Comparison of ENCODE assay signal across 13 cellular contexts in the genomic region with DNA sequence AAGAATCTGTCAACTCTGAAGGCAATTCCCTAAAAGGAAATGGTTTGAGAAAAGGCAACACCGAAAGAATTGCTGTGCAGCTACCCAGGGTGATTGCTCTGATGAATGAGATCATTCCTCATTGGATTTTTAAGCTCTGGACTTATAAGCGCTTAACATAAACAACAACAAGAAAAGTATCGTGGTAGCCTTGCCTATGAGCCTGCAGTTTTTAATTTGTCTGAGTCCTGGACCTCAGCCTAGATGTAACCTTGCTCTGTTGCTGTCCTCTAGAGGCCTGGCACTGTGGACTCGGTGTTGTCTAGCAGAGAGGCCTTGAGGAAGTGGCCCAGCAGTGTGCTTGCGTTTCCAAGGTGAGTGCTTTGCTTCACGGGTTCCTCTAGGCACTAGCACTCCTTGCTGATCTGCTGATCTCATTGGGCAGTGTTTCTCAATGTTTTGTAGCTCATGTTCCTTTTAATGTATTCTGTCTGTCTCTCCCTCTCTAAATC. TPM values are rescaled to one million over a fixed set of nuclear protein-coding genes. Genes with fewer than 3 reads are reported as not detected.
DNase-seq lines count a peak whose midpoint lies in the region; TF ChIP-seq lines count a peak whose summit lies in the region.
"Had no signal": no experiment of that assay in that cellular context is flagged by ENCODE, and none has a peak within 500 bp of the region (broad histone marks: within the 10 kb centered on the region; RNA-seq: fewer than 3 reads in every experiment).

No MANE protein-coding gene starts in this region.

- H3K27ac ChIP-seq in HUES6 (ENCODE audit: low read depth, low read length) (no peak overlapping the region), MM.1S (ENCODE audit: low read length) (no peak overlapping the region)
- H3K27ac ChIP-seq: colonic mucosa had no signal

- no peaks in the 10 kb centered on the region for H4K20me1 ChIP-seq in MM.1S (ENCODE audit: insufficient read depth, low read length)

- H3K4me3 ChIP-seq in AG09309 (ENCODE audit: control insufficient read depth, low read depth, low read length) (no peak overlapping the region), HUES6 (ENCODE audit: low read depth, low read length) (no peak overlapping the region), MM.1S (ENCODE audit: low read length) (no peak overlapping the region)
- H3K4me3 ChIP-seq: colonic mucosa had no signal

- H3K4me2 ChIP-seq in MM.1S (ENCODE audit: low read depth, low read length) = no peak overlapping the region

- no peak overlapping the region for H2AFZ ChIP-seq in MM.1S (ENCODE audit: low read length)

- no peaks in the 10 kb centered on the region for H3K9me3 Mint-ChIP-seq in chondrocyte (ENCODE audit: low read depth)
- H3K9me3 Mint-ChIP-seq in mesothelial cell of epicardium = no peaks in the 10 kb centered on the region
- H3K9me3 Mint-ChIP-seq: activated T-helper 1 cell treated with anti-CD3 and anti-CD28 coated beads, Interleukin-12 subunit alpha, Interleukin-12 subunit beta, Interleukin-2, Interleukin-4 antibody, amounts not matched to agents 30 ng/mL and 10 ng/mL and 1 ng/mL, durations not matched to agents 14 hours and 24 hours and 36 hours; CD8-positive, alpha-beta T cell had no signal

- DNase-seq in AG09309 (ENCODE audit: low read depth) (no peak), chondrocyte (ENCODE audit: low spot score) (no peak), mesothelial cell of epicardium (ENCODE audit: low spot score in 2 of 2, unreplicated experiment in 2 of 2) (no peak), amniotic stem cell (lab: John Stamatoyannopoulos, UW) (no peak), MM.1S (no peak), GM19238 (ENCODE audit: insufficient read length, low spot score) (no peak), HUDEP-2 (lab: John Stamatoyannopoulos, UW; ENCODE audit: unreplicated experiment in 76 of 76) (no peak)
- DNase-seq: CD8-positive, alpha-beta T cell; colonic mucosa; MV-4-11; stimulated activated CD4-positive, alpha-beta T cell treated with anti-CD3 and anti-CD28 coated beads, Interleukin-2, amount 100 ng/mL, for 48 hours had no signal

- H3K4me1 ChIP-seq in HUES6 (ENCODE audit: control insufficient read depth, insufficient read depth, low read length) (peaks cover 16% of the 10 kb centered on the region), MM.1S (ENCODE audit: low read length) (no peaks in the 10 kb centered on the region)
- H3K4me1 ChIP-seq: colonic mucosa had no signal

- no peaks in the 10 kb centered on the region for H3F3A ChIP-seq in MM.1S (ENCODE audit: insufficient read depth, low read length)

- H3K79me2 ChIP-seq in MM.1S (ENCODE audit: low read length) = no peaks in the 10 kb centered on the region

- H3K9ac ChIP-seq in HUES6 (ENCODE audit: low read length) (peak overlapping the region; percentile 10), MM.1S (ENCODE audit: low read length) (no peak overlapping the region)

- no peaks in the 10 kb centered on the region for H3K9me2 ChIP-seq in MM.1S (replicated peaks; ENCODE audit: insufficient read depth, low read length)

- H3K27me3 ChIP-seq in HUES6 (ENCODE audit: control insufficient read depth, insufficient read depth, low read length) = no peaks in the 10 kb centered on the region
- no peaks in the 10 kb centered on the region for H3K27me3 ChIP-seq in MM.1S (replicated peaks; ENCODE audit: insufficient read depth, low read length)
- H3K27me3 ChIP-seq: colonic mucosa had no signal

- H3K36me3 Mint-ChIP-seq in chondrocyte (ENCODE audit: low read depth) = peaks cover 3% of the 10 kb centered on the region
- H3K36me3 Mint-ChIP-seq in mesothelial cell of epicardium = peaks cover 2% of the 10 kb centered on the region
- H3K36me3 Mint-ChIP-seq: CD8-positive, alpha-beta T cell had no signal

- H3K4me3 Mint-ChIP-seq in chondrocyte (ENCODE audit: unreplicated experiment) = peak overlapping the region; percentile 47
- no peak overlapping the region for H3K4me3 Mint-ChIP-seq in mesothelial cell of epicardium
- H3K4me3 Mint-ChIP-seq: activated T-helper 1 cell treated with anti-CD3 and anti-CD28 coated beads, Interleukin-12 subunit alpha, Interleukin-12 subunit beta, Interleukin-2, Interleukin-4 antibody, amounts not matched to agents 30 ng/mL and 10 ng/mL and 1 ng/mL, durations not matched to agents 14 hours and 24 hours and 36 hours; CD8-positive, alpha-beta T cell had no signal

- no peaks in the 10 kb centered on the region for H3K27me3 Mint-ChIP-seq in chondrocyte (ENCODE audit: low read depth)
- no peaks in the 10 kb centered on the region for H3K27me3 Mint-ChIP-seq in mesothelial cell of epicardium (ENCODE audit: low read depth)

- TF ChIP-seq CTCF in AG09309 (IDR thresholded peaks at IDR 0.05; ENCODE audit: control insufficient read depth, insufficient read depth, low read depth, low read length, missing control alignments) (peak; percentile 3), chondrocyte (IDR thresholded peaks at IDR 0.05) (no peak), mesothelial cell of epicardium (IDR thresholded peaks at IDR 0.05; ENCODE audit: unreplicated experiment) (no peak), MM.1S (IDR thresholded peaks at IDR 0.05; ENCODE audit: low read length) (no peak)

- H3K4me1 Mint-ChIP-seq in chondrocyte (ENCODE audit: low read depth) = peaks cover 27% of the 10 kb centered on the region
- H3K4me1 Mint-ChIP-seq in mesothelial cell of epicardium = peaks cover 8% of the 10 kb centered on the region

- H3K9me3 ChIP-seq in HUES6 (ENCODE audit: control insufficient read depth, insufficient read depth, low read depth, low read length) (no peaks in the 10 kb centered on the region), MM.1S (replicated peaks; ENCODE audit: insufficient read depth, low read length) (no peaks in the 10 kb centered on the region)
- H3K9me3 ChIP-seq: colonic mucosa had no signal

- H3K36me3 ChIP-seq in HUES6 (ENCODE audit: control insufficient read depth, insufficient read depth, low read length) (no peaks in the 10 kb centered on the region), MM.1S (replicated peaks; ENCODE audit: insufficient read depth, low read length) (no peaks in the 10 kb centered on the region)
- H3K36me3 ChIP-seq: colonic mucosa had no signal

- H3K27ac Mint-ChIP-seq in chondrocyte (ENCODE audit: unreplicated experiment) (peak overlapping the region; percentile 91), mesothelial cell of epicardium (peak overlapping the region; percentile 86)
- H3K27ac Mint-ChIP-seq: activated T-helper 1 cell treated with anti-CD3 and anti-CD28 coated beads, Interleukin-12 subunit alpha, Interleukin-12 subunit beta, Interleukin-2, Interleukin-4 antibody, amounts not matched to agents 30 ng/mL and 10 ng/mL and 1 ng/mL, durations not matched to agents 14 hours and 24 hours and 36 hours; CD8-positive, alpha-beta T cell had no signal

RNA-seq across cellular contexts. Expression of a gene that starts 20.4 kb away (rescaled TPM):
- total RNA-seq in chondrocyte = 1.7 to 9.6 TPM (median 8.5 TPM) in 3 replicates
- total RNA-seq in mesothelial cell of epicardium = 2.4 to 2.8 TPM (median 2.5 TPM) in 3 replicates
